In genomic region chr7:1936006-1936310, GRCh38 we compare ENCODE assay signal across 16 cellular contexts.
DNase-seq lines count a peak whose midpoint lies in the region; ATAC-seq, FAIRE-seq and TF ChIP-seq lines count a peak whose summit lies in the region.
"Had no signal": no experiment of that assay in that cellular context is flagged by ENCODE, and none has a peak within 500 bp of the region (broad histone marks: within the 10 kb centered on the region; RNA-seq: fewer than 3 reads in every experiment).

No MANE protein-coding gene starts in this region.

- H3K4me1 Mint-ChIP-seq in activated naive CD4-positive, alpha-beta T cell treated with anti-CD3 and anti-CD28 coated beads, Interleukin-2, amount 10 ng/mL, durations not matched to agents 7 days and 5 days = peaks cover 36% of the 10 kb centered on the region
- H3K4me1 Mint-ChIP-seq in activated naive CD4-positive, alpha-beta T cell treated with anti-CD3 and anti-CD28 coated beads for 36 hours (ENCODE audit: low read depth) = peaks cover 37% of the 10 kb centered on the region
- H3K4me1 Mint-ChIP-seq in CD4-positive, alpha-beta T cell (ENCODE audit: low read depth) = peaks cover 63% of the 10 kb centered on the region
- H3K4me1 Mint-ChIP-seq in chondrocyte (ENCODE audit: low read depth) = peaks cover 15% of the 10 kb centered on the region

- H3K9me3 ChIP-seq in CD4-positive, alpha-beta T cell (ENCODE audit: control insufficient read depth, low read length) = no peaks in the 10 kb centered on the region
- H3K9me3 ChIP-seq: A549 had no signal

- ATAC-seq in CD4-positive, alpha-beta T cell (ENCODE audit: poor library complexity) = no peak
- ATAC-seq: A549 had no signal

- peaks cover 14% of the 10 kb centered on the region for H3K27me3 Mint-ChIP-seq in activated naive CD4-positive, alpha-beta T cell treated with anti-CD3 and anti-CD28 coated beads, Interleukin-2, amount 10 ng/mL, durations not matched to agents 7 days and 5 days
- no peaks in the 10 kb centered on the region for H3K27me3 Mint-ChIP-seq in activated naive CD4-positive, alpha-beta T cell treated with anti-CD3 and anti-CD28 coated beads for 36 hours (ENCODE audit: low read depth)
- H3K27me3 Mint-ChIP-seq in CD4-positive, alpha-beta T cell = peaks cover 4% of the 10 kb centered on the region
- H3K27me3 Mint-ChIP-seq in chondrocyte (ENCODE audit: low read depth) = no peaks in the 10 kb centered on the region

- H3K9me3 Mint-ChIP-seq in activated naive CD4-positive, alpha-beta T cell treated with anti-CD3 and anti-CD28 coated beads, Interleukin-2, amount 10 ng/mL, durations not matched to agents 7 days and 5 days = peaks cover 4% of the 10 kb centered on the region
- H3K9me3 Mint-ChIP-seq in activated naive CD4-positive, alpha-beta T cell treated with anti-CD3 and anti-CD28 coated beads for 36 hours = no peaks in the 10 kb centered on the region
- H3K9me3 Mint-ChIP-seq in CD4-positive, alpha-beta T cell = no peaks in the 10 kb centered on the region
- H3K9me3 Mint-ChIP-seq in chondrocyte (ENCODE audit: low read depth) = no peaks in the 10 kb centered on the region

- no peak for TF ChIP-seq CTCF in CD4-positive, alpha-beta T cell (IDR thresholded peaks at IDR 0.05)
- no peak for TF ChIP-seq CTCF in chondrocyte (IDR thresholded peaks at IDR 0.05)

- FAIRE-seq in frontal cortex (lab: Jason Lieb, UNC) = no peak
- FAIRE-seq: A549 had no signal

- intact Hi-C loops in activated naive CD4-positive, alpha-beta T cell treated with anti-CD3 and anti-CD28 coated beads for 36 hours (cut with micrococcal nuclease) = no loop called here
- intact Hi-C loops in CD4-positive, alpha-beta T cell (cut with DNase I, micrococcal nuclease) = no loop called here
- intact Hi-C loops in posterior vena cava (cut with DNase I) = loop anchor here in 1 of 2 donors (5.0 kb wide), 1 partner anchor 51 kb away; no protein-coding TSS in a partner anchor

- CTCF ChIA-PET in activated naive CD4-positive, alpha-beta T cell treated with anti-CD3 and anti-CD28 coated beads, Interleukin-2, amount 10 ng/mL, durations not matched to agents 7 days and 5 days (lab: Charles Lee) = no interaction called here
- CTCF ChIA-PET in activated naive CD4-positive, alpha-beta T cell treated with anti-CD3 and anti-CD28 coated beads for 36 hours (lab: Charles Lee) = no interaction called here
- CTCF ChIA-PET in CD4-positive, alpha-beta T cell (lab: Charles Lee) = no interaction called here

- H3K27ac ChIP-seq in CD4-positive, alpha-beta T cell (ENCODE audit: low read depth, low read length) = no peak overlapping the region
- H3K27ac ChIP-seq: A549 had no signal

- no peaks in the 10 kb centered on the region for H3K27me3 ChIP-seq in CD4-positive, alpha-beta T cell (ENCODE audit: control insufficient read depth, insufficient read depth, low read length)

- H3K4me3 Mint-ChIP-seq in activated naive CD4-positive, alpha-beta T cell treated with anti-CD3 and anti-CD28 coated beads, Interleukin-2, amount 10 ng/mL, durations not matched to agents 7 days and 5 days = no peak overlapping the region
- no peak overlapping the region for H3K4me3 Mint-ChIP-seq in activated naive CD4-positive, alpha-beta T cell treated with anti-CD3 and anti-CD28 coated beads for 36 hours
- peak overlapping the region; percentile 85 for H3K4me3 Mint-ChIP-seq in CD4-positive, alpha-beta T cell
- no peak overlapping the region for H3K4me3 Mint-ChIP-seq in chondrocyte (ENCODE audit: unreplicated experiment)

- DNase-seq in activated naive CD4-positive, alpha-beta T cell treated with anti-CD3 and anti-CD28 coated beads, Interleukin-2, amount 10 ng/mL, durations not matched to agents 7 days and 5 days = no peak
- no peak for DNase-seq in activated naive CD4-positive, alpha-beta T cell treated with anti-CD3 and anti-CD28 coated beads for 36 hours
- DNase-seq in CD4-positive, alpha-beta T cell = no peak
- DNase-seq in chondrocyte (ENCODE audit: low spot score) (peak; percentile 79), posterior vena cava (ENCODE audit: low spot score) (peak; percentile 78), frontal cortex (ENCODE audit: low spot score in 2 of 2) (no peak), NCI-H2107 (lab: John Stamatoyannopoulos, UW) (no peak)
- DNase-seq: GOT3; NCI-H1436 treated with DMSO at 0.1 percent for 48 hours; NCI-H2081; NCI-H2227 treated with DMSO at 0.1 percent for 48 hours; NCI-H69; NK-92 treated with Interleukin-12 subunit alpha and Interleukin-12 subunit beta, amount 100 ng/mL, for 24 hours; OCI-M1; RPMI8226 had no signal

- H3K36me3 Mint-ChIP-seq in activated naive CD4-positive, alpha-beta T cell treated with anti-CD3 and anti-CD28 coated beads, Interleukin-2, amount 10 ng/mL, durations not matched to agents 7 days and 5 days = peaks cover 69% of the 10 kb centered on the region
- H3K36me3 Mint-ChIP-seq in activated naive CD4-positive, alpha-beta T cell treated with anti-CD3 and anti-CD28 coated beads for 36 hours (ENCODE audit: low read depth) = peaks cover 8% of the 10 kb centered on the region
- H3K36me3 Mint-ChIP-seq in CD4-positive, alpha-beta T cell (ENCODE audit: low read depth) = peaks cover 86% of the 10 kb centered on the region
- H3K36me3 Mint-ChIP-seq in chondrocyte (ENCODE audit: low read depth) = peaks cover 4% of the 10 kb centered on the region

- POLR2A ChIA-PET in CD4-positive, alpha-beta T cell (lab: Charles Lee) = interaction anchor here (2.0 kb wide), 1 partner anchor 9 kb away, joined by 8 read pairs; no protein-coding TSS in a partner anchor

- peak overlapping the region; percentile 55 for H3K27ac Mint-ChIP-seq in activated naive CD4-positive, alpha-beta T cell treated with anti-CD3 and anti-CD28 coated beads, Interleukin-2, amount 10 ng/mL, durations not matched to agents 7 days and 5 days
- H3K27ac Mint-ChIP-seq in activated naive CD4-positive, alpha-beta T cell treated with anti-CD3 and anti-CD28 coated beads for 36 hours = no peak overlapping the region
- peak overlapping the region; percentile 92 for H3K27ac Mint-ChIP-seq in CD4-positive, alpha-beta T cell
- H3K27ac Mint-ChIP-seq in chondrocyte (ENCODE audit: unreplicated experiment) = no peak overlapping the region

Comparison
In these comparisons a context has a peak if more than half of its experiments do, and no peak if none do; other contexts are left out.
1. H3K27ac Mint-ChIP-seq: peak in activated naive CD4-positive, alpha-beta T cell treated with anti-CD3 and anti-CD28 coated beads, Interleukin-2, amount 10 ng/mL, durations not matched to agents 7 days and 5 days (single experiment) and CD4-positive, alpha-beta T cell (single experiment); none in activated naive CD4-positive, alpha-beta T cell treated with anti-CD3 and anti-CD28 coated beads for 36 hours (single experiment) and chondrocyte (single experiment).
2. DNase-seq: peak in chondrocyte (single experiment) and posterior vena cava (single experiment); none in activated naive CD4-positive, alpha-beta T cell treated with anti-CD3 and anti-CD28 coated beads, Interleukin-2, amount 10 ng/mL, durations not matched to agents 7 days and 5 days (single experiment), activated naive CD4-positive, alpha-beta T cell treated with anti-CD3 and anti-CD28 coated beads for 36 hours (single experiment), CD4-positive, alpha-beta T cell (0 of 10), frontal cortex (0 of 2) and NCI-H2107 (single experiment).